ENCODE assay signal across 8 cellular contexts in the genomic region with DNA sequence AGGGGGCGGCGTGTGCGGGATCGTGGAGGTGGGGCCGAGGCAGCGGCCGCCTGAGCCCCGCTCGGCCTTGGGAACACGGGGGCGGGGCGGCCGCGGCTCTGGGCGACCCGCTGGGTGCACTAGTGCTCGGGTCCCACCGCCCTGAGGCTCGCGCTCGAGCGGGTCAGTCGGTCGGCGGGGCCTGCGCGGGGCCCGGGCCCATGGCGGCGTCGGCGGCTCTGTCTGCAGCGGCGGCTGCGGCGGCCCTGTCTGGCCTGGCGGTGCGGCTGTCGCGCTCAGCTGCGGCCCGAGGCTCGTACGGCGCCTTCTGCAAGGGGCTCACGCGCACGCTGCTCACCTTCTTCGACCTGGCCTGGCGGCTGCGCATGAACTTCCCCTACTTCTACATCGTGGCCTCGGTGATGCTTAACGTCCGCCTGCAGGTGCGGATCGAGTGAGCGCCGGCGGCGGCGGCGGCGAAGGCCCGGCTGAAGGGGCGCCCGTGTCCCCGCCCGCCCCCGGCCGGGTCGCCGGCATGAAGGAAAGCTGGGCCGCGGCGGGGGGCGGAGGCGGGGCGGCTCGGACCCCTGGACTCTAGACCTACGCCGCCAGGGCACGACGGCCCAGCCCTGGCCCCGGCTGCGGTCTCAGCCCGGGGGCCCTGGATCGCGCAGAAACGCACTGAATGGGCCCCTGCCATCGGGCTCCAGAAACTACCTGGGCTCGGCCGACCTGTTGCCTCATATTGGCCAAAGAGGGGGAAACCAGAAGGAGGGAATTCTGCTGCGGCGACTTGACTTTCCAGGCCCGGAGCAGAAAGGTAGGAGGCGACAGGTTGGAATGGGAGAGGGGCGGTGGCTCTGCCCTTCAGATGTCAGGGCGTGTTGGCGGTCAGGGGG. TPM values are rescaled to one million over a fixed set of nuclear protein-coding genes. Genes with fewer than 3 reads are reported as not detected.
DNase-seq lines count a peak whose midpoint lies in the region; ATAC-seq, FAIRE-seq and TF ChIP-seq lines count a peak whose summit lies in the region.

Gene SMIM10L2A, plus strand, starts transcription at position 13 of the 878 bp plus-strand sequence. Its CDS starts 188 bp downstream, at position 201.

- no peak within 1 kb of the TSS for H3K27ac ChIP-seq in HUES64 (ENCODE audit: low read depth, low read length)

- ATAC-seq in GM21526 (IDR thresholded peaks at IDR 0.05; ENCODE audit: low FRiP score, unreplicated experiment) = peak; percentile 42

- no peak for FAIRE-seq in GM19239 (lab: Jason Lieb, UNC)

- CTCF ChIA-PET in Caco-2 (lab: Charles Lee) = no interaction called here

- H3K4me1 ChIP-seq in Caco-2 (0 out of 2 replicates have a peak, but pooled peaks cover under 1% of the 10 kb centered on the region), HUES64 (ENCODE audit: insufficient read depth, low read length) (peaks cover 5% of the 10 kb centered on the region; the same call in 1 of the 2 replicates)

- TF ChIP-seq CTCF in Caco-2 (IDR thresholded peaks at IDR 0.05; ENCODE audit: insufficient read depth in 1 of 2, low read depth in 1 of 2, low read length in 1 of 2, severe bottlenecking in 1 of 2, unreplicated experiment in 1 of 2) (no peak), cardiac fibroblast (IDR thresholded peaks at IDR 0.05; ENCODE audit: low read depth, low read length) (no peak), nephron progenitor cell (IDR thresholded peaks at IDR 0.05) (no peak), GM20000 (IDR thresholded peaks at IDR 0.05; ENCODE audit: extremely low read depth, missing control alignments) (no peak)

- no peak within 1 kb of the TSS for H3K27ac Mint-ChIP-seq in Caco-2 (ENCODE audit: unreplicated experiment)
- H3K27ac Mint-ChIP-seq in nephron progenitor cell = no peak within 1 kb of the TSS

- H3K4me3 ChIP-seq in Caco-2 (ENCODE audit: low read depth, low read length) (peak within 1 kb of the TSS; percentile 44), HUES64 (ENCODE audit: low read length) (peak within 1 kb of the TSS; percentile 54), cardiac fibroblast (replicated peaks in 1 of 2; ENCODE audit: low read depth in 2 of 2, low read length in 2 of 2) (peak within 1 kb of the TSS; percentile 13 to 33)

- intact Hi-C loops in Caco-2 (cut with micrococcal nuclease; ENCODE audit: unreplicated experiment) = no loop called here

- H3K27me3 ChIP-seq in Caco-2 (replicated peaks; ENCODE audit: control insufficient read depth, insufficient read depth, low read length) (no peaks in the 10 kb centered on the region), HUES64 (ENCODE audit: insufficient read depth, low read length) (no peaks in the 10 kb centered on the region; the same call in 1 of the 2 replicates)

- H3K9ac ChIP-seq in HUES64 (ENCODE audit: low read depth, low read length) = no peak within 1 kb of the TSS

- H3K4me3 Mint-ChIP-seq in Caco-2 (ENCODE audit: unreplicated experiment) (peak within 1 kb of the TSS; percentile 71), nephron progenitor cell (peak within 1 kb of the TSS; percentile 79)

- H3K27me3 Mint-ChIP-seq in Caco-2 (ENCODE audit: insufficient read depth, unreplicated experiment) = no peaks in the 10 kb centered on the region
- peaks cover 17% of the 10 kb centered on the region for H3K27me3 Mint-ChIP-seq in nephron progenitor cell (ENCODE audit: low read depth, poor library complexity)

- DNase-seq in Caco-2 = no peak
- no peak for DNase-seq in cardiac fibroblast (ENCODE audit: low read depth in 2 of 2)
- peak; percentile 26 for DNase-seq in nephron progenitor cell
- DNase-seq in OCI-M1 (lab: John Stamatoyannopoulos, UW) = no peak
- DNase-seq in GM20000 (ENCODE audit: low spot score) = no peak
- DNase-seq in GM19239 (ENCODE audit: insufficient read length, low spot score) = no peak

- no peaks in the 10 kb centered on the region for H3K9me3 Mint-ChIP-seq in Caco-2 (ENCODE audit: unreplicated experiment)
- H3K9me3 Mint-ChIP-seq in nephron progenitor cell = peaks cover 52% of the 10 kb centered on the region

- POLR2A ChIA-PET in Caco-2 (lab: Charles Lee) = interaction anchor here (0.7 kb wide), 1 partner anchor 19 kb away, joined by 8 read pairs; no protein-coding TSS in a partner anchor

- BruUV-seq in Caco-2 (replicated peaks; lab: Mats Ljungman, UMichigan) = no TSS peak

- H3K36me3 Mint-ChIP-seq in Caco-2 (ENCODE audit: insufficient read depth, unreplicated experiment) (no peaks in the 10 kb centered on the region), nephron progenitor cell (ENCODE audit: low read depth) (no peaks in the 10 kb centered on the region)

- H3K36me3 ChIP-seq in Caco-2 (ENCODE audit: control insufficient read depth, insufficient read depth, low read length) (no peaks in the 10 kb centered on the region), HUES64 (ENCODE audit: insufficient read depth, low read length) (no peaks in the 10 kb centered on the region)

- H3K9me3 ChIP-seq in Caco-2 (no peaks in the 10 kb centered on the region), HUES64 (ENCODE audit: insufficient read depth, low read depth, low read length) (no peaks in the 10 kb centered on the region)

- WGBS in HUES64 = 1% methylated on average over 99 of the region's 100 CpGs

- H3K4me1 Mint-ChIP-seq in Caco-2 (ENCODE audit: low read depth, unreplicated experiment) (peaks cover 5% of the 10 kb centered on the region), nephron progenitor cell (peaks cover 16% of the 10 kb centered on the region)

RNA-seq across cellular contexts. Expression of gene SMIM10L2A, which starts in this region (rescaled TPM):
- 2.1 and 2.6 TPM in 2 replicates for total RNA-seq in Caco-2 (2022)
- polyA plus RNA-seq in HUES64 (2013, experiment 1 of 2) = 1.6 TPM
- 2.6 TPM for polyA plus RNA-seq in HUES64 (2013, experiment 2 of 2)
